In the genomic region with DNA sequence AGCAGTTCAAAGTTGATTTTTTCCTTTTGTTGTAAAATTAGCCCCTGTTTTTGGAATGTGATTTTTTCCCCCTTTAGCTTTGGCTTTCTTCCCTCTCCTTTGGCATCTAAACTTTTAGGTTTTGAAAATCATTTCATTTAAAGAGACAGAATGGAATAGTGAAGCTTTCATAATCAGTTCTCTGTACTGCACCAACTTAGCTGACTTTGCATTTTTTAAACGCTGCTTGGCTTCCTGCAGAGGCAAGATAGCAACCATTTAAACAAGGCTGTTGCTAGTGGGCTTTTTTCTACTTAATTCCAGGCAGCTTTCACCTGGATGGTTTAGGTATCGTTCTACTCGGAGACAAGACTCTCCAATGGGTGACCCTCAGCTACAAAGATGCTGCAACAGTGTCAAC, we compare ENCODE assay signal across 19 cellular contexts.
DNase-seq lines count a peak whose midpoint lies in the region; ATAC-seq, FAIRE-seq and TF ChIP-seq lines count a peak whose summit lies in the region.
"Had no signal": no experiment of that assay in that cellular context is flagged by ENCODE, and none has a peak within 500 bp of the region (broad histone marks: within the 10 kb centered on the region; RNA-seq: fewer than 3 reads in every experiment).

No MANE protein-coding gene starts in this region.

- no TSS peak for BruUV-seq in HepG2 (replicated peaks; lab: Mats Ljungman, UMichigan)

- no peaks in the 10 kb centered on the region for H3K4me1 ChIP-seq in HepG2 (ENCODE audit: insufficient read depth, low read length)
- H3K4me1 ChIP-seq in right lobe of liver: no peaks in the 10 kb centered on the region
- peaks cover 60% of the 10 kb centered on the region for H3K4me1 ChIP-seq in OCI-LY3 (ENCODE audit: low read length)

- DNase-seq in HepG2 (ENCODE audit: low spot score) (no peak), right lobe of liver (no peak), sciatic nerve (ENCODE audit: low spot score) (no peak), SW 1271 (lab: John Stamatoyannopoulos, UW) (no peak)
- DNase-seq: DMS53, HCEC 1CT, MG63, NCI-H1105 treated with DMSO at 0.1 percent for 48 hours, NCI-H2029 treated with DMSO at 0.1 percent for 48 hours, NCI-H226, NCI-H774, T-cell had no signal

- H2AFZ ChIP-seq in HepG2 (ENCODE audit: low read length) (no peak overlapping the region), OCI-LY3 (ENCODE audit: low read depth, low read length) (no peak overlapping the region)

- TF ChIP-seq POLR2A in HepG2 (IDR thresholded peaks at IDR 0.05; ENCODE audit: insufficient read depth in 1 of 2, low read depth in 2 of 2, low read length in 2 of 2): no peak
- TF ChIP-seq POLR2A in right lobe of liver (IDR thresholded peaks at IDR 0.05): no peak

- H3K36me3 ChIP-seq in HepG2 (replicated peaks in 1 of 2; ENCODE audit: control insufficient read depth in 1 of 2, insufficient read depth in 2 of 2, low read length in 2 of 2) (no peaks in the 10 kb centered on the region), right lobe of liver (no peaks in the 10 kb centered on the region), OCI-LY3 (replicated peaks; ENCODE audit: low read depth, low read length) (peaks cover 6% of the 10 kb centered on the region)
- H3K36me3 ChIP-seq: MG63 had no signal

- intact Hi-C loops in HepG2 (cut with micrococcal nuclease; ENCODE audit: unreplicated experiment): loop anchor here (5.0 kb wide), 1 partner anchor 1538 kb away; no protein-coding TSS in a partner anchor
- intact Hi-C loops in right lobe of liver (cut with DNase I): no loop called here
- intact Hi-C loops in sciatic nerve (cut with DNase I): no loop called here

- TF ChIP-seq EP300 in HepG2 (IDR thresholded peaks at IDR 0.05; ENCODE audit: low read depth in 2 of 2, low read length in 2 of 2) (no peak), HepG2 (CRISPR knock-in tag; IDR thresholded peaks at IDR 0.05; ENCODE audit: borderline replicate concordance) (no peak)

- H3K27ac ChIP-seq in HepG2 (ENCODE audit: extremely low read length, insufficient read depth, low read length): no peak overlapping the region
- H3K27ac ChIP-seq in right lobe of liver: no peak overlapping the region
- H3K27ac ChIP-seq in OCI-LY3 (ENCODE audit: low read length): no peak overlapping the region
- H3K27ac ChIP-seq: C4-2B, KMS-11 had no signal

- no peaks in the 10 kb centered on the region for H4K20me1 ChIP-seq in HepG2 (ENCODE audit: insufficient read depth, low read length)
- no peaks in the 10 kb centered on the region for H4K20me1 ChIP-seq in OCI-LY3 (ENCODE audit: insufficient read depth, low read length)

- TF ChIP-seq CTCF in HepG2 (CRISPR knock-in tag; IDR thresholded peaks at IDR 0.05): no peak
- TF ChIP-seq CTCF in right lobe of liver (IDR thresholded peaks at IDR 0.05): no peak
- no peak for TF ChIP-seq CTCF in OCI-LY3 (IDR thresholded peaks at IDR 0.05; ENCODE audit: low read depth, low read length)

- ATAC-seq in HepG2: no peak
- ATAC-seq in right lobe of liver: no peak
- peak; percentile 45 for ATAC-seq in sciatic nerve
- no peak for ATAC-seq in HG03095 (IDR thresholded peaks at IDR 0.05; ENCODE audit: unreplicated experiment)
- no peak for ATAC-seq in HG03045 (IDR thresholded peaks at IDR 0.05; ENCODE audit: unreplicated experiment)
- ATAC-seq: T-cell had no signal

- H3K4me3 ChIP-seq in HepG2 (replicated peaks in 1 of 3; ENCODE audit: insufficient read depth in 1 of 3, low read depth in 2 of 3, low read length in 3 of 3) (no peak overlapping the region), right lobe of liver (no peak overlapping the region), OCI-LY3 (ENCODE audit: low read length) (no peak overlapping the region)
- H3K4me3 ChIP-seq: MG63 had no signal

- H3K9me3 ChIP-seq in HepG2 (ENCODE audit: low read length) (no peaks in the 10 kb centered on the region), right lobe of liver (no peaks in the 10 kb centered on the region), OCI-LY3 (ENCODE audit: insufficient read depth, low read length) (peaks cover 4% of the 10 kb centered on the region; the same call in 1 of the 2 replicates)
- H3K9me3 ChIP-seq: MG63 had no signal

- H3K4me2 ChIP-seq in HepG2 (ENCODE audit: low read depth, low read length) (no peak overlapping the region), OCI-LY3 (ENCODE audit: low read length) (peak overlapping the region; percentile 18; the same call in 1 of the 2 replicates)
- H3K4me2 ChIP-seq: KMS-11 had no signal

- under 1% methylated on average over 3 of the region's 3 CpGs for WGBS in HepG2 (ENCODE audit: low lambda C conversion rate)
- 25% methylated on average over 2 of the region's 3 CpGs for whole genome bisulfite sequencing in right lobe of liver (ENCODE audit: insufficient coverage, low coverage, low lambda C conversion rate, missing lambda C conversion rate)

- FAIRE-seq in HepG2 (lab: Jason Lieb, UNC) (no peak), islet of Langerhans (lab: Jason Lieb, UNC) (peak; percentile 75)
- FAIRE-seq: GM18507 had no signal

- POLR2A ChIA-PET in HepG2 (lab: Yijun Ruan, JAX): no interaction called here

- H3K79me2 ChIP-seq in HepG2 (ENCODE audit: insufficient read depth, low read length) (no peaks in the 10 kb centered on the region), OCI-LY3 (ENCODE audit: low read length) (no peaks in the 10 kb centered on the region)

- H3K9ac ChIP-seq in HepG2 (ENCODE audit: insufficient read depth, low read depth, low read length) (no peak overlapping the region), OCI-LY3 (ENCODE audit: low read length) (no peak overlapping the region)
- H3K9ac ChIP-seq: KMS-11 had no signal

- in situ Hi-C loops in HepG2 (cut with HindIII; ENCODE audit: extremely low pct_ligation_motif_present, low pct_unique_long_range_greater_than_20kb): loop anchor here (5.0 to 25.0 kb wide), 2 partner anchors 368 to 1868 kb away; no protein-coding TSS in a partner anchor

- CTCF ChIA-PET in HepG2 (lab: Yijun Ruan, JAX; ENCODE audit: low intra/inter-chr PET ratio, low total read pairs): no interaction called here

- H3K27me3 ChIP-seq in HepG2 (ENCODE audit: control insufficient read depth in 1 of 2, insufficient read depth in 2 of 2, low read length in 2 of 2) (no peaks in the 10 kb centered on the region), right lobe of liver (no peaks in the 10 kb centered on the region), OCI-LY3 (ENCODE audit: low read depth, low read length) (no peaks in the 10 kb centered on the region)
- H3K27me3 ChIP-seq: MG63 had no signal

- no peak for TF ChIP-seq RAD21 in HepG2 (CRISPR knock-in tag; IDR thresholded peaks at IDR 0.05)

TF ChIP-seq in HepG2, 621 proteins besides CTCF, POLR2A, EP300 and RAD21:
- peak; percentile 97 for TF ChIP-seq MAFF (IDR thresholded peaks at IDR 0.05; ENCODE audit: low read depth, low read length)
- TF ChIP-seq ZNF737 (CRISPR knock-in tag; IDR thresholded peaks at IDR 0.05; ENCODE audit: borderline replicate concordance): no peak
- no peak for TF ChIP-seq ZNF839 (CRISPR knock-in tag; IDR thresholded peaks at IDR 0.05; ENCODE audit: borderline replicate concordance)
- TF ChIP-seq ZNF577 (CRISPR knock-in tag; IDR thresholded peaks at IDR 0.05; ENCODE audit: borderline replicate concordance, low read depth): no peak
- peak; percentile 95 to 98 for TF ChIP-seq MAFK (conservative IDR thresholded peaks at IDR 0.05 in 1 of 2, IDR thresholded peaks at IDR 0.05 in 1 of 2; ENCODE audit: low read length in 2 of 2)
- no peak for TF ChIP-seq KDM5A (IDR thresholded peaks at IDR 0.05; ENCODE audit: borderline replicate concordance, low read length)
